ENCODE assay signal across 15 cellular contexts in the genomic region with DNA sequence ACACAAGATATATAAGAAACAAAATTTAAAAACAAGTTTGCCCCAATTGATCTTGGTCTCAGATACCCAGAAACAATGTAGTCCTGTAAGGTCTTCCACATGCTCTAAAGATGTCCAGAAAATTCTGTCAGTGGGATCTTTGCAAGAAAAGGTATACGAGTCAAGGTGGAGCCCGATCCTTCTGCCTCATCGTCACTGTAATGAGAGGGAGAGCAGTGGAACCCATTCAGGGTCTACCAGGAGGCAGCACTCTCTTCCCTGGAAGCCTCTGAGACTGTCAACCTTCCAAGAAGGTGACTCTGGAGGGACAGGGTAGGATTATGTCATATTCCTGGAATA.
DNase-seq lines count a peak whose midpoint lies in the region; ATAC-seq, FAIRE-seq and TF ChIP-seq lines count a peak whose summit lies in the region.
"Had no signal": no experiment of that assay in that cellular context is flagged by ENCODE, and none has a peak within 500 bp of the region (broad histone marks: within the 10 kb centered on the region; RNA-seq: fewer than 3 reads in every experiment).

No MANE protein-coding gene starts in this region.

- H2AK5ac ChIP-seq in H9 (ENCODE audit: insufficient read length, low read length) = no peak overlapping the region

- H3K79me1 ChIP-seq in H9 (ENCODE audit: insufficient read depth, low read depth, low read length, poor library complexity, severe bottlenecking) = no peaks in the 10 kb centered on the region

- H3K36me3 ChIP-seq in liver (ENCODE audit: control insufficient read depth in 4 of 4, insufficient read depth in 3 of 4, low read depth in 1 of 4, low read length in 3 of 4) = no peaks in the 10 kb centered on the region
- no peaks in the 10 kb centered on the region for H3K36me3 ChIP-seq in HepG2 (replicated peaks in 1 of 2; ENCODE audit: control insufficient read depth in 1 of 2, insufficient read depth in 2 of 2, low read length in 2 of 2)
- no peaks in the 10 kb centered on the region for H3K36me3 ChIP-seq in kidney (ENCODE audit: control insufficient read depth in 1 of 2, insufficient read depth in 2 of 2, low read length in 2 of 2)
- H3K36me3 ChIP-seq in gastrocnemius medialis = no peaks in the 10 kb centered on the region
- no peaks in the 10 kb centered on the region for H3K36me3 ChIP-seq in aorta (ENCODE audit: control insufficient read depth in 1 of 2, insufficient read depth in 2 of 2, low read length in 1 of 2)

- no peaks in the 10 kb centered on the region for H3K9me3 ChIP-seq in liver (ENCODE audit: control insufficient read depth in 4 of 4, low read length in 3 of 4)
- H3K9me3 ChIP-seq in HepG2 (ENCODE audit: low read length) = no peaks in the 10 kb centered on the region
- H3K9me3 ChIP-seq in kidney (ENCODE audit: control insufficient read depth in 1 of 2, low read length in 2 of 2) = no peaks in the 10 kb centered on the region
- no peaks in the 10 kb centered on the region for H3K9me3 ChIP-seq in gastrocnemius medialis
- no peaks in the 10 kb centered on the region for H3K9me3 ChIP-seq in aorta (ENCODE audit: control insufficient read depth, low read length)
- H3K9me3 ChIP-seq in H9 (ENCODE audit: control insufficient read depth, low read depth, low read length) = no peaks in the 10 kb centered on the region

- peaks cover 2% of the 10 kb centered on the region; the same call in 1 of the 2 replicates for H3K27me3 Mint-ChIP-seq in H9 (ENCODE audit: low read depth)

- H2BK5ac ChIP-seq in H9 (ENCODE audit: insufficient read length, low read length) = no peak overlapping the region

- ATAC-seq in HepG2 (no peak), gastrocnemius medialis (no peak), aorta (ENCODE audit: low FRiP score) (no peak), HG02623 (IDR thresholded peaks at IDR 0.05; ENCODE audit: unreplicated experiment) (no peak)
- ATAC-seq: activated CD8-positive, alpha-beta T cell treated with anti-CD3 and anti-CD28 coated beads for 36 hours had no signal

- no peak overlapping the region for H3K4ac ChIP-seq in H9 (ENCODE audit: low read depth, low read length)

- in situ Hi-C loops in HepG2 (cut with HindIII; ENCODE audit: extremely low pct_ligation_motif_present, low pct_unique_long_range_greater_than_20kb) (no loop called here), gastrocnemius medialis (cut with MboI; ENCODE audit: low sequenced_read_pairs in 4 of 4) (loop anchor here in 1 of 4 donors (5.0 kb wide), 1 partner anchor 51 kb away; no protein-coding TSS in a partner anchor)

- H4K91ac ChIP-seq in H9 (ENCODE audit: insufficient read length, low read depth, low read length) = no peak overlapping the region

- H3K56ac ChIP-seq in H9 (ENCODE audit: insufficient read length, low read depth, low read length) = no peak overlapping the region

- H3K23ac ChIP-seq in H9 (ENCODE audit: insufficient read length, low read depth, low read length) = no peak overlapping the region

- H3T11ph ChIP-seq in H9 (ENCODE audit: low read length) = no peak overlapping the region

- FAIRE-seq in HepG2 (lab: Jason Lieb, UNC) (no peak), kidney (lab: Jason Lieb, UNC) (no peak)

- TF ChIP-seq CTCF in liver (IDR thresholded peaks at IDR 0.05; ENCODE audit: low read depth, low read length, missing input control) (no peak), HepG2 (CRISPR knock-in tag; IDR thresholded peaks at IDR 0.05) (no peak), kidney (IDR thresholded peaks at IDR 0.05; ENCODE audit: borderline replicate concordance, extremely low read depth, insufficient read depth) (no peak), gastrocnemius medialis (IDR thresholded peaks at IDR 0.05 in 4 of 5, conservative IDR thresholded peaks at IDR 0.05 in 1 of 5) (no peak), H9 (conservative IDR thresholded peaks at IDR 0.05) (no peak)

- H2AFZ ChIP-seq in HepG2 (ENCODE audit: low read length) (no peak overlapping the region), H9 (ENCODE audit: low read length) (no peak overlapping the region)

- peaks cover 7 to 15% of the 10 kb centered on the region in 2 experiments for H3K4me1 Mint-ChIP-seq in H9
- H3K4me1 Mint-ChIP-seq: CD8-positive, alpha-beta memory T cell had no signal

- H3K4me3 ChIP-seq in liver (ENCODE audit: low read depth in 1 of 3, low read length in 3 of 3) (no peak overlapping the region), HepG2 (replicated peaks in 1 of 3; ENCODE audit: insufficient read depth in 1 of 3, low read depth in 2 of 3, low read length in 3 of 3) (no peak overlapping the region), kidney (ENCODE audit: low read length in 2 of 2) (no peak overlapping the region), gastrocnemius medialis (peak overlapping the region in 1 of 4 donors; percentile 14), aorta (ENCODE audit: low read length in 2 of 2) (no peak overlapping the region)
- H3K4me3 ChIP-seq: SK-N-MC had no signal

- intact Hi-C loops in HepG2 (cut with micrococcal nuclease; ENCODE audit: unreplicated experiment) = no loop called here
- intact Hi-C loops in kidney (cut with DNase I) = no loop called here
- intact Hi-C loops in gastrocnemius medialis (cut with DNase I; ENCODE audit: low total_unique reads) = loop anchor here (1.0 to 5.0 kb wide), 4 partner anchors 55 to 304 kb away; no protein-coding TSS in a partner anchor
- intact Hi-C loops in aorta (cut with DNase I) = loop anchor here (5.0 kb wide), 2 partner anchors 49 to 64 kb away; no protein-coding TSS in a partner anchor

- H2BK15ac ChIP-seq in H9 (ENCODE audit: low read depth, low read length) = no peak overlapping the region

- no peaks in the 10 kb centered on the region for H3K9me3 Mint-ChIP-seq in H9
- H3K9me3 Mint-ChIP-seq: activated CD8-positive, alpha-beta T cell treated with anti-CD3 and anti-CD28 coated beads for 36 hours; CD8-positive, alpha-beta memory T cell; dendritic cell treated with granulocyte-macrophage colony-stimulating factor and Interleukin-4, amounts not matched to agents 40 ng/mL and 50 ng/mL, for 4 days had no signal

- TF ChIP-seq POLR2A in HepG2 (IDR thresholded peaks at IDR 0.05; ENCODE audit: insufficient read depth in 1 of 2, low read depth in 2 of 2, low read length in 2 of 2) (no peak), gastrocnemius medialis (IDR thresholded peaks at IDR 0.05) (peak; percentile 53 to 81)

- no peaks in the 10 kb centered on the region for H3K23me2 ChIP-seq in H9 (ENCODE audit: insufficient read length, low read depth, low read length, poor library complexity, severe bottlenecking)

- DNase-seq in HepG2 (ENCODE audit: low spot score) = no peak
- DNase-seq in kidney = no peak
- DNase-seq in gastrocnemius medialis = no peak
- DNase-seq in aorta = no peak
- no peak for DNase-seq in NCI-H446 treated with DMSO at 0.1 percent for 48 hours (lab: John Stamatoyannopoulos, UW)
- DNase-seq in H9 = no peak
- DNase-seq: activated CD8-positive, alpha-beta T cell treated with anti-CD3 and anti-CD28 coated beads for 36 hours; CD8-positive, alpha-beta memory T cell; Kasumi-1; NCI-H446; stimulated activated CD4-positive, alpha-beta T cell treated with anti-CD3 and anti-CD28 coated beads, Interleukin-12 subunit alpha, Interleukin-12 subunit beta, amount 100 ng/mL, for 4 hours had no signal

- H3K27me3 ChIP-seq in liver (ENCODE audit: control insufficient read depth in 4 of 4, insufficient read depth in 4 of 4, low read length in 3 of 4) = no peaks in the 10 kb centered on the region
- no peaks in the 10 kb centered on the region; a peak in 2 of 5 replicates for H3K27me3 ChIP-seq in HepG2 (ENCODE audit: control insufficient read depth in 1 of 2, insufficient read depth in 2 of 2, low read length in 2 of 2)
- H3K27me3 ChIP-seq in gastrocnemius medialis = no peaks in the 10 kb centered on the region
- no peaks in the 10 kb centered on the region for H3K27me3 ChIP-seq in aorta (ENCODE audit: control insufficient read depth in 1 of 2, insufficient read depth in 2 of 2, low read length in 1 of 2)
- no peaks in the 10 kb centered on the region for H3K27me3 ChIP-seq in H9 (ENCODE audit: insufficient read depth, low read length)

- POLR2A ChIA-PET in HepG2 (lab: Yijun Ruan, JAX) = no interaction called here

- H3K9ac ChIP-seq in liver (ENCODE audit: low read depth in 1 of 2, low read length in 2 of 2) = peak overlapping the region in 1 of 2 donors; percentile 25
- H3K9ac ChIP-seq in HepG2 (ENCODE audit: insufficient read depth, low read depth, low read length) = no peak overlapping the region
- peak overlapping the region in 1 of 2 donors; percentile 3 for H3K9ac ChIP-seq in kidney (ENCODE audit: low read length in 2 of 2)
- no peak overlapping the region for H3K9ac ChIP-seq in H9 (ENCODE audit: extremely low read depth, insufficient read length, low read length)

- H3K27ac Mint-ChIP-seq in H9 = no peak overlapping the region
- H3K27ac Mint-ChIP-seq: activated CD8-positive, alpha-beta T cell treated with anti-CD3 and anti-CD28 coated beads for 36 hours; dendritic cell treated with granulocyte-macrophage colony-stimulating factor and Interleukin-4, amounts not matched to agents 40 ng/mL and 50 ng/mL, for 4 days had no signal

- H4K8ac ChIP-seq in H9 (replicated peaks; ENCODE audit: insufficient read length, low read depth, low read length) = no peak overlapping the region

- no peaks in the 10 kb centered on the region; a peak in 1 of 7 replicates for H3K36me3 Mint-ChIP-seq in H9 (ENCODE audit: insufficient read depth in 1 of 3, low read depth in 3 of 3)
- H3K36me3 Mint-ChIP-seq: CD8-positive, alpha-beta memory T cell had no signal

- no peak overlapping the region for H2BK12ac ChIP-seq in H9 (ENCODE audit: insufficient read length, low read depth, low read length)

- no TSS peak for BruUV-seq in HepG2 (replicated peaks; lab: Mats Ljungman, UMichigan)

- H3K27ac ChIP-seq in liver (ENCODE audit: low read depth in 1 of 2, low read length in 2 of 2) (peak overlapping the region; percentile 81 to 83), HepG2 (ENCODE audit: extremely low read length, insufficient read depth, low read length) (no peak overlapping the region), kidney (ENCODE audit: low read depth in 2 of 2, low read length in 2 of 2) (peak overlapping the region; percentile 75 to 79), gastrocnemius medialis (peak overlapping the region; percentile 91 to 99 (median 96)), aorta (ENCODE audit: low read depth in 1 of 2, low read length in 2 of 2) (peak overlapping the region; percentile 46 to 100), H9 (ENCODE audit: insufficient read length, low read depth, low read length) (no peak overlapping the region)
- H3K27ac ChIP-seq: SK-N-MC had no signal

- WGBS in liver = 77% methylated on average over 3 of the region's 3 CpGs
- WGBS in HepG2 (ENCODE audit: low lambda C conversion rate) = no CpG with 5 or more reads among the region's 3 CpGs
- WGBS in aorta, 2 donors = 55 to 66% methylated on average over 3 of the region's 3 CpGs
- WGBS in H9 (ENCODE audit: extremely low coverage, insufficient read length, low lambda C conversion rate) = no CpG with 5 or more reads among the region's 3 CpGs

- no peak overlapping the region for H3K4me3 Mint-ChIP-seq in H9
- H3K4me3 Mint-ChIP-seq: activated CD8-positive, alpha-beta T cell treated with anti-CD3 and anti-CD28 coated beads for 36 hours; CD8-positive, alpha-beta memory T cell; dendritic cell treated with granulocyte-macrophage colony-stimulating factor and Interleukin-4, amounts not matched to agents 40 ng/mL and 50 ng/mL, for 4 days had no signal

- H3K18ac ChIP-seq in H9 (ENCODE audit: insufficient read length, low read depth, low read length) = no peak overlapping the region

- CTCF ChIA-PET in HepG2 (lab: Yijun Ruan, JAX; ENCODE audit: low intra/inter-chr PET ratio, low total read pairs) = no interaction called here

- no peaks in the 10 kb centered on the region for H3K79me2 ChIP-seq in HepG2 (ENCODE audit: insufficient read depth, low read length)
- no peaks in the 10 kb centered on the region for H3K79me2 ChIP-seq in H9 (ENCODE audit: insufficient read depth, low read length)

- no peak overlapping the region for H4K5ac ChIP-seq in H9 (ENCODE audit: insufficient read length, low read depth, low read length)

- H2BK120ac ChIP-seq in H9 (ENCODE audit: low read depth, low read length, poor library complexity, severe bottlenecking) = no peak overlapping the region

- H2BK20ac ChIP-seq in H9 (ENCODE audit: low read depth, low read length, poor library complexity, severe bottlenecking) = no peak overlapping the region

- H3K14ac ChIP-seq in H9 (ENCODE audit: insufficient read depth, low read length) = no peak overlapping the region

- peaks cover 4 to 31% (median 25%) of the 10 kb centered on the region in 4 donors for H3K4me1 ChIP-seq in liver (ENCODE audit: control insufficient read depth in 4 of 4, insufficient read depth in 4 of 4, low read length in 3 of 4)
- no peaks in the 10 kb centered on the region for H3K4me1 ChIP-seq in HepG2 (ENCODE audit: insufficient read depth, low read length)
- H3K4me1 ChIP-seq in kidney (ENCODE audit: control insufficient read depth in 1 of 2, insufficient read depth in 1 of 2, low read depth in 1 of 2, low read length in 2 of 2) = peaks cover 14 to 22% of the 10 kb centered on the region in 2 donors
- H3K4me1 ChIP-seq in gastrocnemius medialis = peaks cover 32 to 36% of the 10 kb centered on the region in 2 donors
- peaks cover 4 to 6% of the 10 kb centered on the region in 2 donors for H3K4me1 ChIP-seq in aorta (ENCODE audit: control insufficient read depth in 1 of 2, insufficient read depth in 2 of 2, low read length in 2 of 2)
- H3K4me1 ChIP-seq in H9 (ENCODE audit: insufficient read depth, low read length) = 0 out of 2 replicates have a peak, but pooled peaks cover 4% of the 10 kb centered on the region

- no peak for TF ChIP-seq RAD21 in liver (IDR thresholded peaks at IDR 0.05)
- TF ChIP-seq RAD21 in HepG2 (CRISPR knock-in tag; IDR thresholded peaks at IDR 0.05) = no peak

- TF ChIP-seq EP300 in HepG2 (IDR thresholded peaks at IDR 0.05; ENCODE audit: low read depth in 2 of 2, low read length in 2 of 2) (no peak), HepG2 (CRISPR knock-in tag; IDR thresholded peaks at IDR 0.05; ENCODE audit: borderline replicate concordance) (no peak)

- no peaks in the 10 kb centered on the region for H4K20me1 ChIP-seq in HepG2 (ENCODE audit: insufficient read depth, low read length)
- no peaks in the 10 kb centered on the region for H4K20me1 ChIP-seq in H9 (ENCODE audit: control insufficient read depth, insufficient read depth, insufficient read length)

- no peak overlapping the region for H3K4me2 ChIP-seq in HepG2 (ENCODE audit: low read depth, low read length)
- H3K4me2 ChIP-seq in H9 (ENCODE audit: insufficient read depth, insufficient read length, low read length) = no peak overlapping the region

Comparison
In these comparisons a context has a peak if more than half of its experiments do, and no peak if none do; other contexts are left out.
1. H3K27ac ChIP-seq: peak in liver (2 of 2), kidney (2 of 2), gastrocnemius medialis (4 of 4) and aorta (2 of 2); none in HepG2 (single experiment) and H9 (single experiment).
2. POLR2A ChIP-seq: peak in gastrocnemius medialis (2 of 2); none in HepG2 (0 of 2).
3. intact Hi-C loops: an anchor here in gastrocnemius medialis (1.0 to 5.0 kb wide) and aorta (5.0 kb wide); none called in HepG2 and kidney.